ENCODE assay signal across 14 cellular contexts in the genomic region with DNA sequence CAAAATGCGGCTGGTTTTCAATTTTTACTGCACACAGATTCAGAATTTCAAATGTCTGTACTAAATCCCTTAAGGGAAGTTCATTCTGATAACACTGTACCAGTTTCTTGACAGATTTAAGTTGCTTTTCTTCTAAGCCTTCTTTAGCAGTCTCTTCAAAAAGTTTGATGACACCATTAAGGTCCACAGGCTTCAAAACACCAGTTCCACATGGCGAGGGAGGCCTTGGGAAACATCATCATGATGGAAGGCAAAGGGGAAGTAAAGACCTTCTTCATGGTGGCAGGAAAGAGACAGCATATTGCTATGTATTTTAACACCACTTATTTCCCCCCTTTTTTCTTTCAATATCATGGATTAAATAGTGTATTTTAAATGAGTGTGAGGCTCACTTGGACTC. TPM values are rescaled to one million over a fixed set of nuclear protein-coding genes. Genes with fewer than 3 reads are reported as not detected.
DNase-seq lines count a peak whose midpoint lies in the region; ATAC-seq, FAIRE-seq and TF ChIP-seq lines count a peak whose summit lies in the region.
"Had no signal": no experiment of that assay in that cellular context is flagged by ENCODE, and none has a peak within 500 bp of the region (broad histone marks: within the 10 kb centered on the region; RNA-seq: fewer than 3 reads in every experiment).

No MANE protein-coding gene starts in this region.

- H3K4me1 ChIP-seq in left ventricle myocardium inferior (peaks cover 17% of the 10 kb centered on the region), keratinocyte (ENCODE audit: control insufficient read depth, extremely low read depth, insufficient read depth, low read length) (peaks cover 3% of the 10 kb centered on the region), transverse colon (peaks cover 0 to 20% (median 4%) of the 10 kb centered on the region in 4 donors), mammary epithelial cell (ENCODE audit: insufficient read depth, low read length) (peaks cover 7% of the 10 kb centered on the region)
- H3K4me1 ChIP-seq: gastroesophageal sphincter had no signal

- TF ChIP-seq EP300 in transverse colon (IDR thresholded peaks at IDR 0.05; ENCODE audit: low read depth) = no peak

- H2AFZ ChIP-seq in keratinocyte (ENCODE audit: control insufficient read depth, low read length) (no peak overlapping the region), mammary epithelial cell (ENCODE audit: low read depth, low read length) (no peak overlapping the region)

- no TSS peak for BruUV-seq in mammary epithelial cell (replicated peaks; lab: Mats Ljungman, UMichigan)

- H3K4me1 Mint-ChIP-seq in activated B cell treated with CpG ODN at 0.5 μM for 24 hours (peaks cover 56% of the 10 kb centered on the region), nephron progenitor cell (no peaks in the 10 kb centered on the region)

- DNase-seq in left ventricle myocardium inferior (no peak), left ventricle myocardium superior (no peak), activated B cell treated with CpG ODN at 0.5 μM for 24 hours (no peak), keratinocyte (ENCODE audit: low read depth, low spot score) (no peak), transverse colon (no peak), mammary epithelial cell (no peak), nephron progenitor cell (no peak), RPMI8226 (no peak)
- DNase-seq: cortex of kidney, GF-D8, NCI-H1930 had no signal

- intact Hi-C loops in left ventricle myocardium inferior (cut with micrococcal nuclease) (no loop called here), left ventricle myocardium superior (cut with micrococcal nuclease) (no loop called here), activated B cell treated with CpG ODN at 0.5 μM for 24 hours (cut with micrococcal nuclease) (loop anchor here (1.0 to 2.0 kb wide), 5 partner anchors 9 to 50 kb away; no protein-coding TSS in a partner anchor), transverse colon (cut with DNase I; ENCODE audit: low total_unique reads) (no loop called here), mammary epithelial cell (cut with micrococcal nuclease) (no loop called here)

- H3K9me3 ChIP-seq in left ventricle myocardium inferior (replicated peaks) = no peaks in the 10 kb centered on the region
- no peaks in the 10 kb centered on the region for H3K9me3 ChIP-seq in keratinocyte (ENCODE audit: control insufficient read depth, low read depth, low read length)
- H3K9me3 ChIP-seq in transverse colon = no peaks in the 10 kb centered on the region
- no peaks in the 10 kb centered on the region for H3K9me3 ChIP-seq in mammary epithelial cell (replicated peaks; ENCODE audit: insufficient read depth, low read length)
- H3K9me3 ChIP-seq: BLaER1, gastroesophageal sphincter had no signal

- H3K27ac ChIP-seq in left ventricle myocardium inferior (replicated peaks) (peak overlapping the region; percentile 82), keratinocyte (ENCODE audit: control insufficient read depth, insufficient read depth, low read length) (peak overlapping the region; percentile 60), transverse colon (peak overlapping the region; percentile 48 to 60 (median 58)), mammary epithelial cell (ENCODE audit: insufficient read depth, low read depth, low read length) (no peak overlapping the region)
- H3K27ac ChIP-seq: BLaER1 had no signal

- WGBS in transverse colon (ENCODE audit: low coverage in 1 of 2), 2 donors = 76 to 89% methylated on average over 2 of the region's 2 CpGs
- WGBS in mammary epithelial cell (ENCODE audit: low coverage, missing lambda C conversion rate) = 97% methylated on average over 2 of the region's 2 CpGs

- FAIRE-seq in keratinocyte (lab: Jason Lieb, UNC) = no peak

- dilution Hi-C loops in keratinocyte (cut with MboI; ENCODE audit: extremely low pct_ligation_motif_present, low sequenced_read_pairs) (no loop called here), mammary epithelial cell (cut with HindIII; ENCODE audit: low sequenced_read_pairs) (no loop called here)

- no peaks in the 10 kb centered on the region for H3K9me1 ChIP-seq in keratinocyte (ENCODE audit: control insufficient read depth, extremely low read depth, insufficient read depth, low read length)

- no peak overlapping the region for H3K4me2 ChIP-seq in keratinocyte (ENCODE audit: control insufficient read depth, extremely low read depth, insufficient read depth, low read depth, low read length)
- no peak overlapping the region for H3K4me2 ChIP-seq in mammary epithelial cell (ENCODE audit: insufficient read depth, low read depth, low read length)
- H3K4me2 ChIP-seq: BLaER1 had no signal

- H3K36me3 ChIP-seq in left ventricle myocardium inferior = peaks cover 5% of the 10 kb centered on the region
- H3K36me3 ChIP-seq in keratinocyte (ENCODE audit: control insufficient read depth in 2 of 2, extremely low read depth in 1 of 2, insufficient read depth in 2 of 2, low read length in 2 of 2) = peaks cover 1 to 4% of the 10 kb centered on the region in 2 experiments
- H3K36me3 ChIP-seq in transverse colon = peaks cover 0 to 8% (median 0%) of the 10 kb centered on the region in 4 donors
- no peaks in the 10 kb centered on the region for H3K36me3 ChIP-seq in mammary epithelial cell (ENCODE audit: insufficient read depth, low read length)

- H3K9ac ChIP-seq in keratinocyte (ENCODE audit: control insufficient read depth, extremely low read depth, insufficient read depth, low read length) (no peak overlapping the region), mammary epithelial cell (ENCODE audit: insufficient read depth, low read length) (no peak overlapping the region)
- H3K9ac ChIP-seq: BLaER1 had no signal

- POLR2A ChIA-PET in activated B cell treated with CpG ODN at 0.5 μM for 24 hours (lab: Charles Lee) = interaction anchor here (1.3 to 2.7 kb wide), 3 partner anchors 9 to 25 kb away, joined by 3 to 9 read pairs (median 3); no protein-coding TSS in a partner anchor

- H3K4me3 ChIP-seq in left ventricle myocardium inferior (no peak overlapping the region), keratinocyte (ENCODE audit: control insufficient read depth in 2 of 3, extremely low read depth in 1 of 3, insufficient read depth in 2 of 3, low read depth in 1 of 3, low read length in 3 of 3) (no peak overlapping the region), transverse colon (no peak overlapping the region), mammary epithelial cell (replicated peaks in 1 of 3; ENCODE audit: insufficient read depth in 1 of 3, low read depth in 2 of 3, low read length in 3 of 3) (no peak overlapping the region)
- H3K4me3 ChIP-seq: BLaER1, gastroesophageal sphincter had no signal

- no peak for TF ChIP-seq CTCF in left ventricle myocardium inferior (IDR thresholded peaks at IDR 0.05; ENCODE audit: borderline replicate concordance)
- TF ChIP-seq CTCF in activated B cell treated with CpG ODN at 0.5 μM for 24 hours (IDR thresholded peaks at IDR 0.05) = no peak
- TF ChIP-seq CTCF in keratinocyte (optimal IDR thresholded peaks at IDR 0.05 in 1 of 3, IDR thresholded peaks at IDR 0.05 in 1 of 3, conservative IDR thresholded peaks at IDR 0.05 in 1 of 3; ENCODE audit: extremely low read depth in 1 of 3, insufficient read depth in 2 of 3, low read length in 3 of 3) = no peak
- no peak for TF ChIP-seq CTCF in transverse colon (IDR thresholded peaks at IDR 0.05)
- no peak for TF ChIP-seq CTCF in mammary epithelial cell (conservative IDR thresholded peaks at IDR 0.05 in 1 of 2, IDR thresholded peaks at IDR 0.05 in 1 of 2; ENCODE audit: extremely low read depth in 1 of 2, insufficient read depth in 1 of 2, low read depth in 1 of 2, low read length in 2 of 2)
- no peak for TF ChIP-seq CTCF in nephron progenitor cell (IDR thresholded peaks at IDR 0.05)

- H3K4me3 Mint-ChIP-seq in activated B cell treated with CpG ODN at 0.5 μM for 24 hours = peak overlapping the region; percentile 45
- H3K4me3 Mint-ChIP-seq in nephron progenitor cell = no peak overlapping the region

- in situ Hi-C loops in transverse colon (cut with MboI; ENCODE audit: low pct_ligation_motif_present in 1 of 4, low pct_unique_long_range_greater_than_20kb in 1 of 4, low sequenced_read_pairs in 3 of 4) = no loop called here
- in situ Hi-C loops in mammary epithelial cell (cut with MboI; ENCODE audit: low sequenced_read_pairs in 2 of 2) = no loop called here

- ATAC-seq in left ventricle myocardium superior = no peak
- ATAC-seq in activated B cell treated with CpG ODN at 0.5 μM for 24 hours (ENCODE audit: low read depth) = no peak

- H3K27me3 ChIP-seq in left ventricle myocardium inferior (ENCODE audit: low read depth) (no peaks in the 10 kb centered on the region), keratinocyte (ENCODE audit: control insufficient read depth, extremely low read depth, insufficient read depth, low read length) (no peaks in the 10 kb centered on the region), transverse colon (no peaks in the 10 kb centered on the region), mammary epithelial cell (ENCODE audit: insufficient read depth, low read length) (no peaks in the 10 kb centered on the region)
- H3K27me3 ChIP-seq: BLaER1, gastroesophageal sphincter had no signal

- no peaks in the 10 kb centered on the region for H4K20me1 ChIP-seq in keratinocyte (ENCODE audit: control insufficient read depth, extremely low read depth, insufficient read depth, low read length)
- H4K20me1 ChIP-seq in mammary epithelial cell (ENCODE audit: insufficient read depth, low read length) = no peaks in the 10 kb centered on the region
- H4K20me1 ChIP-seq: BLaER1 had no signal

- H3K36me3 Mint-ChIP-seq in activated B cell treated with CpG ODN at 0.5 μM for 24 hours (ENCODE audit: low read depth) (peaks cover 44% of the 10 kb centered on the region), nephron progenitor cell (ENCODE audit: low read depth) (no peaks in the 10 kb centered on the region)

- H3K9me3 Mint-ChIP-seq in activated B cell treated with CpG ODN at 0.5 μM for 24 hours (no peaks in the 10 kb centered on the region), nephron progenitor cell (no peaks in the 10 kb centered on the region)

- no peak for TF ChIP-seq POLR2A in transverse colon (IDR thresholded peaks at IDR 0.05)

- H3K27me3 Mint-ChIP-seq in activated B cell treated with CpG ODN at 0.5 μM for 24 hours = no peaks in the 10 kb centered on the region
- H3K27me3 Mint-ChIP-seq in nephron progenitor cell (ENCODE audit: low read depth, poor library complexity) = peaks cover 6% of the 10 kb centered on the region

- CTCF ChIA-PET in activated B cell treated with CpG ODN at 0.5 μM for 24 hours (lab: Charles Lee) = no interaction called here
- CTCF ChIA-PET in mammary epithelial cell (lab: Charles Lee; ENCODE audit: low non-redundant PET) = no interaction called here

- H3K79me2 ChIP-seq in keratinocyte (ENCODE audit: control insufficient read depth, insufficient read depth, low read length) = no peaks in the 10 kb centered on the region
- H3K79me2 ChIP-seq in mammary epithelial cell (ENCODE audit: insufficient read depth, low read length) = no peaks in the 10 kb centered on the region

- peak overlapping the region; percentile 88 for H3K27ac Mint-ChIP-seq in activated B cell treated with CpG ODN at 0.5 μM for 24 hours
- H3K27ac Mint-ChIP-seq in nephron progenitor cell = no peak overlapping the region

RNA-seq across cellular contexts. Expression of gene NLRC5, which starts 24.5 kb away (rescaled TPM):
- total RNA-seq in left ventricle myocardium inferior (6.6 TPM), left ventricle myocardium superior (9.8 TPM), activated B cell treated with CpG ODN at 0.5 μM for 24 hours (296 and 372 TPM in 2 replicates), transverse colon (100 to 1,000 TPM in 1 of 4 donors, 10 to 100 TPM in 3; 59.4 to 171 (median 73.6) TPM), mammary epithelial cell (10 to 100 TPM in 1 of 2 donors, 1 to 10 TPM in 1; 2.7 to 10.2 TPM)
- polyA plus RNA-seq in keratinocyte (7.7 to 10.7 TPM (median 7.8 TPM) in 3 replicates), mammary epithelial cell (2.8 TPM)
- polyA plus RNA-seq in keratinocyte (2011; ENCODE audit: low read depth) = 5.9 TPM
- 4.6 and 5.2 TPM in 2 replicates for polyA plus RNA-seq in keratinocyte (2011; cell fraction: cytosol; rRNA removed)
- polyA plus RNA-seq in keratinocyte (2011; cell fraction: nucleus; rRNA removed) = 25.7 and 36.9 TPM in 2 replicates
- polyA plus RNA-seq in keratinocyte (2012; ENCODE audit: low replicate concordance) = 6.5 and 8.1 TPM in 2 replicates
- polyA minus RNA-seq in keratinocyte (20.3 to 37.4 TPM (median 28.2 TPM) in 3 replicates), mammary epithelial cell (12.4 TPM)
- polyA minus RNA-seq in keratinocyte (2011; cell fraction: cytosol; rRNA and poly(A)+ RNA removed) = 6.9 TPM
- polyA minus RNA-seq in keratinocyte (2011; cell fraction: nucleus; rRNA and poly(A)+ RNA removed) = 24.4 and 31.2 TPM in 2 replicates

RNA-seq across cellular contexts. Expression of gene CETP, which starts 52.2 kb away (rescaled TPM):
- 0.16 TPM for total RNA-seq in left ventricle myocardium inferior
- total RNA-seq in left ventricle myocardium superior = 0.37 TPM
- 1.0 and 1.4 TPM in 2 replicates for total RNA-seq in activated B cell treated with CpG ODN at 0.5 μM for 24 hours
- polyA plus RNA-seq in keratinocyte = not detected in 3 replicates
- not detected for polyA plus RNA-seq in keratinocyte (2011; ENCODE audit: low read depth)
- polyA plus RNA-seq in keratinocyte (2011; cell fraction: cytosol; rRNA removed) = not detected in 2 replicates
- not detected in 2 replicates for polyA plus RNA-seq in keratinocyte (2011; cell fraction: nucleus; rRNA removed)
- polyA plus RNA-seq in keratinocyte (2012; ENCODE audit: low replicate concordance) = not detected in 2 replicates
- polyA minus RNA-seq in keratinocyte = not detected in 3 replicates
- polyA minus RNA-seq in keratinocyte (2011; cell fraction: cytosol; rRNA and poly(A)+ RNA removed) = not detected
- polyA minus RNA-seq in keratinocyte (2011; cell fraction: nucleus; rRNA and poly(A)+ RNA removed) = not detected in 2 replicates
- under 1 TPM in 1 of 4 donors, not detected in 3; 0.55 TPM for total RNA-seq in transverse colon
- not detected for total RNA-seq in mammary epithelial cell
- polyA plus RNA-seq in mammary epithelial cell = not detected
- polyA minus RNA-seq in mammary epithelial cell = not detected
- total RNA-seq: T-helper 2 cell treated with Interferon-gamma antibody and Interleukin-4, amounts not matched to agents 100 ng/mL and 5 ng/mL, for 36 hours had no signal
